Comparison of ENCODE assay signal across 1 cellular context in genomic region chr4:108118505-108118904, GRCh38.
TF ChIP-seq lines count a peak whose summit lies in the region.

No MANE protein-coding gene starts in this region.

TF ChIP-seq in GM12878, 131 proteins besides CTCF, POLR2A, EP300 and RAD21 (continued from another document and continues in another):
- TF ChIP-seq REST (IDR thresholded peaks at IDR 0.05; ENCODE audit: low read depth, low read length) (no peak), HDAC6 (IDR thresholded peaks at IDR 0.05; ENCODE audit: unreplicated experiment) (no peak), PML (IDR thresholded peaks at IDR 0.05; ENCODE audit: low read length) (peak; percentile 74; the same call in 1 of the 2 replicates), STAT1 (conservative IDR thresholded peaks at IDR 0.05) (no peak), YY1 (IDR thresholded peaks at IDR 0.05; ENCODE audit: low read depth, low read length) (peak; percentile 35; the same call in 1 of the 2 replicates), BRCA1 (IDR thresholded peaks at IDR 0.05; ENCODE audit: low read depth, low read length) (no peak), NFIC (IDR thresholded peaks at IDR 0.05; ENCODE audit: low read depth, low read length) (peak; percentile 67; the same call in 1 of the 2 replicates), NBN (IDR thresholded peaks at IDR 0.05) (0 out of 2 replicates have a peak, but pooled peaks have one; percentile 64), LARP7 (IDR thresholded peaks at IDR 0.05) (no peak), NR2F1 (conservative IDR thresholded peaks at IDR 0.05) (peak; percentile 83), BCL11A (IDR thresholded peaks at IDR 0.05; ENCODE audit: low read depth, low read length) (peak; percentile 93), NFYA (IDR thresholded peaks at IDR 0.05; ENCODE audit: borderline replicate concordance, low read depth, low read length) (no peak), USF1 (IDR thresholded peaks at IDR 0.05; ENCODE audit: borderline replicate concordance, extremely low read length, insufficient read depth, low read depth, low read length) (no peak), CREM (IDR thresholded peaks at IDR 0.05; ENCODE audit: low read depth) (peak; percentile 47; the same call in 1 of the 2 replicates), CREB1 (IDR thresholded peaks at IDR 0.05; ENCODE audit: low read depth) (peak; percentile 23; the same call in 1 of the 2 replicates), TCF3 (IDR thresholded peaks at IDR 0.05; ENCODE audit: borderline replicate concordance, insufficient read depth, low read depth, low read length) (peak; percentile 80; the same call in 1 of the 2 replicates), MTA3 (IDR thresholded peaks at IDR 0.05; ENCODE audit: borderline replicate concordance, low read length) (peak; percentile 77; the same call in 1 of the 2 replicates), KDM1A (IDR thresholded peaks at IDR 0.05; ENCODE audit: borderline replicate concordance) (no peak), HCFC1 (IDR thresholded peaks at IDR 0.05; ENCODE audit: low read length) (no peak), NFXL1 (IDR thresholded peaks at IDR 0.05; ENCODE audit: borderline replicate concordance) (no peak), ZBED1 (IDR thresholded peaks at IDR 0.05; ENCODE audit: borderline replicate concordance) (peak; percentile 63; the same call in 1 of the 2 replicates), SREBF1 (IDR thresholded peaks at IDR 0.05; ENCODE audit: low read length) (no peak), FOXK2 (IDR thresholded peaks at IDR 0.05) (no peak), CEBPZ (IDR thresholded peaks at IDR 0.05; ENCODE audit: low read depth, low read length) (no peak), SUZ12 (IDR thresholded peaks at IDR 0.05; ENCODE audit: unreplicated experiment) (no peak), MYB (IDR thresholded peaks at IDR 0.05; ENCODE audit: borderline replicate concordance, low read depth, low read length) (0 out of 2 replicates have a peak, but pooled peaks have one; percentile 47), RFX5 (IDR thresholded peaks at IDR 0.05; ENCODE audit: low read depth, low read length) (no peak), HDGF (IDR thresholded peaks at IDR 0.05) (no peak), WRNIP1 (IDR thresholded peaks at IDR 0.05; ENCODE audit: borderline replicate concordance, low read depth, low read length) (no peak), MAX (IDR thresholded peaks at IDR 0.05; ENCODE audit: low read depth, low read length) (no peak; the same call in 1 of the 2 replicates), MTA2 (IDR thresholded peaks at IDR 0.05; ENCODE audit: low read depth) (peak; percentile 100), SREBF2 (IDR thresholded peaks at IDR 0.05; ENCODE audit: low read length) (no peak), ZNF217 (IDR thresholded peaks at IDR 0.05) (peak; percentile 90; the same call in 1 of the 2 replicates), POLR2AphosphoS2 (IDR thresholded peaks at IDR 0.05; ENCODE audit: low read depth, low read length) (no peak), JUND (IDR thresholded peaks at IDR 0.05; ENCODE audit: low read depth, low read length) (peak; percentile 95), JUNB (IDR thresholded peaks at IDR 0.05) (peak; percentile 96), GATAD2B (conservative IDR thresholded peaks at IDR 0.05; ENCODE audit: low read depth) (no peak), POU2F2 (IDR thresholded peaks at IDR 0.05; ENCODE audit: borderline replicate concordance, low read depth, low read length) (0 out of 3 replicates have a peak, but pooled peaks have one; percentile 41), ASH2L (IDR thresholded peaks at IDR 0.05; ENCODE audit: borderline replicate concordance, low read depth) (no peak), ZNF274 (IDR thresholded peaks at IDR 0.05; ENCODE audit: insufficient read depth, insufficient read length) (no peak), RELA (IDR thresholded peaks at IDR 0.05; ENCODE audit: borderline replicate concordance, partially characterized antibody) (peak; percentile 30), SMAD1 (IDR thresholded peaks at IDR 0.05; ENCODE audit: low read depth, partially characterized antibody) (peak; percentile 69), STAT3 (IDR thresholded peaks at IDR 0.05; ENCODE audit: low read depth, low read length) (0 out of 2 replicates have a peak, but pooled peaks have one; percentile 68), ZBTB4 (CRISPR knock-in tag; IDR thresholded peaks at IDR 0.05) (no peak), DPF2 (IDR thresholded peaks at IDR 0.05) (peak; percentile 96), PRDM15 (CRISPR knock-in tag; IDR thresholded peaks at IDR 0.05) (no peak), ETV6 (conservative IDR thresholded peaks at IDR 0.05 in 1 of 2, IDR thresholded peaks at IDR 0.05 in 1 of 2; ENCODE audit: borderline replicate concordance in 1 of 2, low read depth in 1 of 2) (peak in 1 of 2 experiments; percentile 40; a peak in 1 of 4 replicates), ATF2 (IDR thresholded peaks at IDR 0.05; ENCODE audit: low read length) (peak; percentile 71), CBX3 (IDR thresholded peaks at IDR 0.05; ENCODE audit: borderline replicate concordance, low read depth) (no peak), CBFB (IDR thresholded peaks at IDR 0.05; ENCODE audit: low read depth) (no peak), CBX5 (IDR thresholded peaks at IDR 0.05; ENCODE audit: low read depth) (0 out of 2 replicates have a peak, but pooled peaks have one; percentile 77), ELK1 (IDR thresholded peaks at IDR 0.05; ENCODE audit: low read depth, low read length) (no peak)
